Comparison of ENCODE assay signal across 24 cellular contexts in genomic region chr15:57624730-57625129, GRCh38. TPM values are rescaled to one million over a fixed set of nuclear protein-coding genes. Genes with fewer than 3 reads are reported as not detected.
"Had no signal": no experiment of that assay in that cellular context is flagged by ENCODE, and none has a peak within 500 bp of the region (broad histone marks: within the 10 kb centered on the region; RNA-seq: fewer than 3 reads in every experiment).

No MANE protein-coding gene starts in this region.

- H3K36me3 ChIP-seq: colonic mucosa, neutrophil, ovary, right lobe of liver, thoracic aorta had no signal

- H3K9me3 Mint-ChIP-seq: activated B cell treated with CpG ODN at 0.5 μM for 24 hours; activated T-cell treated with anti-CD3 and anti-CD28 coated beads, Interleukin-2, amount 50 U/mL, for 24 hours; activated T-helper 17 cell treated with anti-CD3 and anti-CD28 coated beads, Interleukin-2, amount 50 U/mL, for 72 hours; central memory CD8-positive, alpha-beta T cell; memory B cell; nephron; stimulated activated memory B cell treated with anti-CD40 and anti-IgM and Interleukin-4, amounts not matched to agents 10 μg/mL and 1 μg/mL and 100 μg/mL, for 72 hours; T-helper 1 cell treated with Interleukin-12 subunit alpha and Interleukin-12 subunit beta and Interleukin-4 antibody, amounts not matched to agents 30 μg/mL and 1 μg/mL, for 36 hours had no signal

- H3K27me3 Mint-ChIP-seq: activated T-cell treated with anti-CD3 and anti-CD28 coated beads, Interleukin-2, amount 50 U/mL, for 24 hours had no signal

- ATAC-seq: activated CD4-positive, alpha-beta T cell treated with anti-CD3 and anti-CD28 coated beads for 36 hours; activated T-helper 17 cell treated with anti-CD3 and anti-CD28 coated beads, Interleukin-2, amount 50 U/mL, for 72 hours; right lobe of liver; stimulated activated memory B cell treated with anti-CD40 and anti-IgM and Interleukin-4, amounts not matched to agents 10 μg/mL and 1 μg/mL and 100 μg/mL, for 72 hours had no signal

- DNase-seq: activated B cell treated with CpG ODN at 0.5 μM for 24 hours; activated CD4-positive, alpha-beta T cell treated with anti-CD3 and anti-CD28 coated beads for 36 hours; activated CD4-positive, alpha-beta T cell treated with anti-CD3 and anti-CD28 coated beads, Interleukin-2, amount 50 U/mL, for 4 hours; activated CD8-positive, alpha-beta memory T cell treated with anti-CD3 and anti-CD28 coated beads for 24 hours; activated CD8-positive, alpha-beta memory T cell treated with anti-CD3 and anti-CD28 coated beads, Interleukin-2, amount 50 U/mL, for 4 hours; activated T-cell treated with anti-CD3 and anti-CD28 coated beads, Interleukin-2, amount 50 U/mL, for 24 hours; adrenal gland; colonic mucosa; immature natural killer cell; ovary; right lobe of liver; small intestine; stimulated activated CD4-positive, alpha-beta T cell treated with anti-CD3 and anti-CD28 coated beads, Interleukin-2, amount 100 ng/mL, for 24 hours; T1000; upper lobe of left lung had no signal

- H3K9me3 ChIP-seq: adrenal gland, colonic mucosa, neutrophil, ovary, right lobe of liver, thoracic aorta, upper lobe of left lung had no signal

- H3K27ac ChIP-seq: adrenal gland, colonic mucosa, neutrophil, ovary, right lobe of liver had no signal

- H3K4me1 ChIP-seq: colonic mucosa had no signal

- H3K27ac Mint-ChIP-seq: activated B cell treated with CpG ODN at 0.5 μM for 24 hours; activated CD4-positive, alpha-beta T cell treated with anti-CD3 and anti-CD28 coated beads for 36 hours; activated naive CD8-positive, alpha-beta T cell; activated T-cell treated with anti-CD3 and anti-CD28 coated beads, Interleukin-2, amount 50 U/mL, for 24 hours; activated T-helper 17 cell treated with anti-CD3 and anti-CD28 coated beads, Interleukin-2, amount 50 U/mL, for 72 hours; immature natural killer cell; memory B cell; nephron; stimulated activated memory B cell treated with anti-CD40 and anti-IgM and Interleukin-4, amounts not matched to agents 10 μg/mL and 1 μg/mL and 100 μg/mL, for 72 hours; T-helper 1 cell treated with Interleukin-12 subunit alpha and Interleukin-12 subunit beta and Interleukin-4 antibody, amounts not matched to agents 30 μg/mL and 1 μg/mL, for 36 hours had no signal

- H3K4me3 ChIP-seq: adrenal gland, colonic mucosa, ovary, right lobe of liver, thoracic aorta, upper lobe of left lung had no signal

- H3K4me1 Mint-ChIP-seq: activated B cell treated with CpG ODN at 0.5 μM for 24 hours; activated CD4-positive, alpha-beta T cell treated with anti-CD3 and anti-CD28 coated beads for 36 hours; activated T-helper 17 cell treated with anti-CD3 and anti-CD28 coated beads, Interleukin-2, amount 50 U/mL, for 72 hours; central memory CD8-positive, alpha-beta T cell; immature natural killer cell; memory B cell; stimulated activated memory B cell treated with anti-CD40 and anti-IgM and Interleukin-4, amounts not matched to agents 10 μg/mL and 1 μg/mL and 100 μg/mL, for 72 hours had no signal

- H3K27me3 ChIP-seq: adrenal gland, colonic mucosa, ovary, right lobe of liver, upper lobe of left lung had no signal

- H3K36me3 Mint-ChIP-seq: activated naive CD8-positive, alpha-beta T cell; immature natural killer cell; stimulated activated memory B cell treated with anti-CD40 and anti-IgM and Interleukin-4, amounts not matched to agents 10 μg/mL and 1 μg/mL and 100 μg/mL, for 72 hours had no signal

- H3K4me3 Mint-ChIP-seq: activated B cell treated with CpG ODN at 0.5 μM for 24 hours; activated CD4-positive, alpha-beta T cell treated with anti-CD3 and anti-CD28 coated beads for 36 hours; activated naive CD8-positive, alpha-beta T cell; activated T-cell treated with anti-CD3 and anti-CD28 coated beads, Interleukin-2, amount 50 U/mL, for 24 hours; activated T-helper 17 cell treated with anti-CD3 and anti-CD28 coated beads, Interleukin-2, amount 50 U/mL, for 72 hours; central memory CD8-positive, alpha-beta T cell; immature natural killer cell; memory B cell; nephron; stimulated activated memory B cell treated with anti-CD40 and anti-IgM and Interleukin-4, amounts not matched to agents 10 μg/mL and 1 μg/mL and 100 μg/mL, for 72 hours; T-helper 1 cell treated with Interleukin-12 subunit alpha and Interleukin-12 subunit beta and Interleukin-4 antibody, amounts not matched to agents 30 μg/mL and 1 μg/mL, for 36 hours had no signal

RNA-seq across cellular contexts. Expression of gene MYZAP, which starts 33.0 kb away (rescaled TPM):
- total RNA-seq: activated T-helper 17 cell treated with anti-CD3 and anti-CD28 coated beads, Interleukin-2, amount 50 U/mL, for 72 hours had no signal
